ENCODE assay signal across 28 cellular contexts in the genomic region with DNA sequence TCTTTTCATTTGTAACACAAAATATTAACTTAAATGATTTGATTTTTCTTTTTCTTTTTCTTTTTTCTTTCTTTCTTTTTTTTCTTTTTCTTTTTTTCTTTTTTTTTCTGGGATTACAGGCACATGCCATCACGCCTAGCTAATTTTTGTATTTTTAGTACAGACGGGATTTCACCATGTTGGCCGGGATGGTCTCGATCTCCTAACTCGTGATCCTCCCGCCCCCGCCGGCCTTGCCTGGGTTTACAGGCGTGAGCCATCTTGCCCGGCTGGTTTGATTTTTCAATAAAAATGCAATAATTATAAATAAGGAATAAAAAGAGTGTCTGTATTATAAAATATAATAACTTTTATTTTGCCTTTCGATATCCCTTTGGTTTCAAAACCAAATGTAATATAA.
A peak's percentile ranks its signal among the peaks of the same experiment; 100 is the strongest.
DNase-seq lines count a peak whose midpoint lies in the region; ATAC-seq, FAIRE-seq and TF ChIP-seq lines count a peak whose summit lies in the region.
"Had no signal": no experiment of that assay in that cellular context is flagged by ENCODE, and none has a peak within 500 bp of the region (broad histone marks: within the 10 kb centered on the region; RNA-seq: fewer than 3 reads in every experiment).

No MANE protein-coding gene starts in this region.

- H3K9me3 ChIP-seq in A673 (ENCODE audit: low read depth, low read length, poor library complexity, severe bottlenecking), result peaks cover 8% of the 10 kb centered on the region
- H3K9me3 ChIP-seq in HEK293 (ENCODE audit: control insufficient read depth, insufficient read depth, low read depth, low read length), result no peaks in the 10 kb centered on the region
- H3K9me3 ChIP-seq in K562 (replicated peaks; ENCODE audit: control insufficient read depth, insufficient read depth, low read depth, low read length), result no peaks in the 10 kb centered on the region
- H3K9me3 ChIP-seq: A549, BE2C, BLaER1 had no signal

- 76% methylated on average over 11 of the region's 11 CpGs for WGBS in K562 (ENCODE audit: insufficient coverage, low coverage, missing lambda C conversion rate)

- FAIRE-seq in K562 (lab: Jason Lieb, UNC), result no peak
- FAIRE-seq: A549, GM12878, GM12892, GM18507 had no signal

- no peaks in the 10 kb centered on the region for H3K79me2 ChIP-seq in K562 (ENCODE audit: control insufficient read depth, insufficient read depth, low read length)

- TF ChIP-seq POLR2A in K562 (conservative IDR thresholded peaks at IDR 0.05), result no peak

- DNase-seq in A673 (ENCODE audit: low spot score) (no peak), K562 (ENCODE audit: extremely low read depth in 1 of 4, low spot score in 3 of 4) (no peak), posterior vena cava (ENCODE audit: low spot score) (peak; percentile 57), germinal center (ENCODE audit: low spot score) (no peak), NCI-H1092 treated with DMSO at 0.1 percent for 48 hours (lab: John Stamatoyannopoulos, UW) (no peak), NCI-H524 (lab: John Stamatoyannopoulos, UW) (no peak)
- DNase-seq: 8988T; ACHN; BE2C; C1 segment of cervical spinal cord; CD4-positive, alpha-beta memory T cell; CD4-positive, CD25-positive, alpha-beta regulatory T cell; CD8-positive, alpha-beta memory T cell; COR-L47; DMS 273 treated with DMSO at 0.1 percent for 48 hours; DMS153; DMS53; DMS79; DND-41; EL; GDM1 had no signal

- H3K36me3 ChIP-seq in A673 (ENCODE audit: insufficient read depth, low read length, poor library complexity, severe bottlenecking) (peaks cover 19% of the 10 kb centered on the region), HEK293 (ENCODE audit: control insufficient read depth in 2 of 2, insufficient read depth in 1 of 2, low read length in 2 of 2) (no peaks in the 10 kb centered on the region), K562 (ENCODE audit: control insufficient read depth, insufficient read depth, low read length) (no peaks in the 10 kb centered on the region)
- H3K36me3 ChIP-seq: BE2C, BLaER1 had no signal

- no peak for ATAC-seq in K562
- ATAC-seq in GM21447 (IDR thresholded peaks at IDR 0.05; ENCODE audit: unreplicated experiment), result no peak
- ATAC-seq: A549, GM12878 had no signal

- H3K27ac ChIP-seq in A673 (ENCODE audit: low read depth, low read length, poor library complexity, severe bottlenecking) (peak overlapping the region; percentile 98), HEK293 (ENCODE audit: extremely low read depth, low read depth, low read length) (no peak overlapping the region), K562 (ENCODE audit: extremely low read depth, low read depth, low read length) (no peak overlapping the region)
- H3K27ac ChIP-seq: A549, BLaER1 had no signal

- in situ Hi-C loops in K562 (cut with MboI), result no loop called here

- TF ChIP-seq EP300 in K562 (IDR thresholded peaks at IDR 0.05; ENCODE audit: low read length), result no peak

- peaks cover 20% of the 10 kb centered on the region for H3K4me1 ChIP-seq in A673 (ENCODE audit: insufficient read depth, low read length, poor library complexity, severe bottlenecking)
- no peaks in the 10 kb centered on the region for H3K4me1 ChIP-seq in HEK293 (ENCODE audit: control insufficient read depth, insufficient read depth, low read length)
- no peaks in the 10 kb centered on the region for H3K4me1 ChIP-seq in K562 (replicated peaks in 1 of 2; ENCODE audit: control insufficient read depth in 2 of 2, insufficient read depth in 2 of 2, low read length in 2 of 2)
- H3K4me1 ChIP-seq: A549, BE2C, BLaER1 had no signal

- H4K20me1 ChIP-seq in K562 (replicated peaks; ENCODE audit: control insufficient read depth, insufficient read depth, low read length), result no peaks in the 10 kb centered on the region
- H4K20me1 ChIP-seq: BLaER1 had no signal

- intact Hi-C loops in A673 (cut with micrococcal nuclease; ENCODE audit: unreplicated experiment), result no loop called here
- intact Hi-C loops in K562 (cut with micrococcal nuclease), result no loop called here
- intact Hi-C loops in posterior vena cava (cut with DNase I), result no loop called here

- POLR2A ChIA-PET in A673 (lab: Charles Lee; ENCODE audit: low non-redundant PET), result no interaction called here
- POLR2A ChIA-PET in HEK293 (lab: Yijun Ruan, JAX), result no interaction called here
- POLR2A ChIA-PET in K562 (lab: Yijun Ruan, JAX), result no interaction called here

- no peak overlapping the region for H3K4me2 ChIP-seq in K562 (ENCODE audit: insufficient read depth, low read length)
- H3K4me2 ChIP-seq: A549, BLaER1 had no signal

- BruUV-seq in A673 (replicated peaks; lab: Mats Ljungman, UMichigan), result no TSS peak
- BruUV-seq in K562 (replicated peaks; lab: Mats Ljungman, UMichigan), result no TSS peak

- TF ChIP-seq RAD21 in K562 (CRISPR knock-in tag; conservative IDR thresholded peaks at IDR 0.05 in 1 of 2, IDR thresholded peaks at IDR 0.05 in 1 of 2), result no peak

- CTCF ChIA-PET in A673 (lab: Charles Lee), result no interaction called here
- CTCF ChIA-PET in HEK293 (lab: Yijun Ruan, JAX), result no interaction called here
- CTCF ChIA-PET in K562 (lab: Yijun Ruan, JAX; ENCODE audit: low intra/inter-chr PET ratio), result no interaction called here

- no peak overlapping the region for H2AFZ ChIP-seq in K562 (ENCODE audit: low read depth, low read length)

- H3K27me3 ChIP-seq in A673 (replicated peaks; ENCODE audit: insufficient read depth, low read depth, low read length, poor library complexity) (no peaks in the 10 kb centered on the region), K562 (ENCODE audit: control insufficient read depth in 2 of 2, insufficient read depth in 2 of 2, low read length in 2 of 2) (no peaks in the 10 kb centered on the region)
- H3K27me3 ChIP-seq: BE2C, BLaER1 had no signal

- no peak overlapping the region for H3K9ac ChIP-seq in K562 (ENCODE audit: insufficient read depth in 1 of 2, low read depth in 2 of 2, low read length in 2 of 2)
- H3K9ac ChIP-seq: BLaER1 had no signal

- H3K4me3 ChIP-seq in A673 (ENCODE audit: low read depth, low read length, poor library complexity, severe bottlenecking) (no peak overlapping the region), HEK293 (ENCODE audit: low read depth, low read length) (no peak overlapping the region), K562 (no peak overlapping the region)
- H3K4me3 ChIP-seq: A549, BLaER1, GM12878 had no signal

- H3K9me1 ChIP-seq in K562 (ENCODE audit: control insufficient read depth, insufficient read depth, low read length), result no peaks in the 10 kb centered on the region

- TF ChIP-seq CTCF in A673 (conservative IDR thresholded peaks at IDR 0.05; ENCODE audit: low read depth, low read length), result no peak
- no peak for TF ChIP-seq CTCF in HEK293 (tag by site-specific recombination; IDR thresholded peaks at IDR 0.05)
- no peak for TF ChIP-seq CTCF in K562 (IDR thresholded peaks at IDR 0.05 in 2 of 3, conservative IDR thresholded peaks at IDR 0.05 in 1 of 3; ENCODE audit: insufficient read depth in 2 of 3, low read depth in 1 of 3, low read length in 3 of 3)

TF ChIP-seq in HEK293, 187 proteins besides CTCF, POLR2A, EP300 and RAD21:
- TF ChIP-seq HOXD13 (CRISPR knock-in tag; IDR thresholded peaks at IDR 0.05; ENCODE audit: borderline replicate concordance), result no peak
- 0 out of 2 replicates have a peak, but pooled peaks have one; percentile 57 for TF ChIP-seq ZNF202 (tag by site-specific recombination; IDR thresholded peaks at IDR 0.05; ENCODE audit: borderline replicate concordance)

TF ChIP-seq in K562, 482 proteins besides CTCF, POLR2A, EP300 and RAD21 (continues in another document):
- peak; percentile 95 for TF ChIP-seq CHAMP1 (IDR thresholded peaks at IDR 0.05)
- TF ChIP-seq, protein P1, sequence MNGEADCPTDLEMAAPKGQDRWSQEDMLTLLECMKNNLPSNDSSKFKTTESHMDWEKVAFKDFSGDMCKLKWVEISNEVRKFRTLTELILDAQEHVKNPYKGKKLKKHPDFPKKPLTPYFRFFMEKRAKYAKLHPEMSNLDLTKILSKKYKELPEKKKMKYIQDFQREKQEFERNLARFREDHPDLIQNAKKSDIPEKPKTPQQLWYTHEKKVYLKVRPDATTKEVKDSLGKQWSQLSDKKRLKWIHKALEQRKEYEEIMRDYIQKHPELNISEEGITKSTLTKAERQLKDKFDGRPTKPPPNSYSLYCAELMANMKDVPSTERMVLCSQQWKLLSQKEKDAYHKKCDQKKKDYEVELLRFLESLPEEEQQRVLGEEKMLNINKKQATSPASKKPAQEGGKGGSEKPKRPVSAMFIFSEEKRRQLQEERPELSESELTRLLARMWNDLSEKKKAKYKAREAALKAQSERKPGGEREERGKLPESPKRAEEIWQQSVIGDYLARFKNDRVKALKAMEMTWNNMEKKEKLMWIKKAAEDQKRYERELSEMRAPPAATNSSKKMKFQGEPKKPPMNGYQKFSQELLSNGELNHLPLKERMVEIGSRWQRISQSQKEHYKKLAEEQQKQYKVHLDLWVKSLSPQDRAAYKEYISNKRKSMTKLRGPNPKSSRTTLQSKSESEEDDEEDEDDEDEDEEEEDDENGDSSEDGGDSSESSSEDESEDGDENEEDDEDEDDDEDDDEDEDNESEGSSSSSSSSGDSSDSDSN (IDR thresholded peaks at IDR 0.05; ENCODE audit: borderline replicate concordance in 1 of 2, low read depth in 2 of 2, low read length in 2 of 2), result no peak
